ENCODE assay signal across 1 cellular context in genomic region chr12:55718650-55719275, GRCh38.
TF ChIP-seq lines count a peak whose summit lies in the region.

No MANE protein-coding gene starts in this region.

TF ChIP-seq in WTC11, 78 proteins besides CTCF, POLR2A, EP300 and RAD21 (continued from another document):
- TF ChIP-seq ATF6 (CRISPR knock-in tag; IDR thresholded peaks at IDR 0.05): no peak
- no peak for TF ChIP-seq E2F4 (CRISPR knock-in tag; IDR thresholded peaks at IDR 0.05; ENCODE audit: borderline replicate concordance, low read depth)
- TF ChIP-seq ZNF671 (CRISPR knock-in tag; IDR thresholded peaks at IDR 0.05): no peak
- TF ChIP-seq JUN (CRISPR knock-in tag; IDR thresholded peaks at IDR 0.05): no peak
- no peak for TF ChIP-seq NR2C2 (CRISPR knock-in tag; IDR thresholded peaks at IDR 0.05)
- no peak for TF ChIP-seq NR3C1 (CRISPR knock-in tag; conservative IDR thresholded peaks at IDR 0.05; ENCODE audit: low read depth)
- TF ChIP-seq ZBTB43 (CRISPR knock-in tag; IDR thresholded peaks at IDR 0.05): no peak
- no peak for TF ChIP-seq NFE2L1 (CRISPR knock-in tag; IDR thresholded peaks at IDR 0.05)
